ENCODE assay signal across 8 cellular contexts in the genomic region with DNA sequence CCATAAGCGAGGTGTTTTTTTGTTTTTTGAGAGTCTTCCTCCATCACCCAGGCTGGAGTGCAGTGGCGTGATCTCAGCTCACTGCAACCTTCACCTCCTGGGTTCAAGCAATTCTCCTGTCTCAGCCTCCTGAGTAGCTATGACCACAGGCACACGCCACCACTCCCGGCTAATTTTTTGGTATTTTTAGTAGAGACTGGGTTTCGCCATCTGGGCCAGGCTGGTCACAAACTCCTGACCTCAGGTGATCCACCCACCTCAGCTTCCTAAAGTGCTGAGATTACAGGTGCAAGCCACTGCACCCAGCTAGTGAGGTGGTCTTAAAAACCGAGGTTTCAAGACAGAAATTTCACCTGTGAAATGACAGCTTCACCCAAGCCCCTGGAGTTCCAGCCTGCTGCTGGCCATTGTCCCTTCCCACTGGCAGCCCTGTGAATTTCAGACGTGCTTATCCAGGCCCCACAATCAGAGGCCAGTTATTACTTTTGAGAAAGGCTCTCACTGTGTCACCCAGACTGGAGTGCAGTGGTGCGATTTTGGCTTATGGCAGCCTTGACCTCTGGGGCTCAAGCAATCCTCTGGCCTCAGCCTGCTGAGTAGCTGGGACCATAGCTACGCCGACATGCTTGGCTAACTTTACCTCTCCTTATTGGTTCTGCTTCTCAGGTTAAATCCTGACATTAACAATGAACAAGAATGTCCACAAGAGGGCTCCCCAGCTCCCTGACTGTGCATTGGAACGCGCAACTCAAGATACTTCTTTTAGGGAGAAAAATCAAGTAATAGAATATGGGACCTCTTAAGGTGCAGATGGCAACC. TPM values are rescaled to one million over a fixed set of nuclear protein-coding genes. Genes with fewer than 3 reads are reported as not detected.
DNase-seq lines count a peak whose midpoint lies in the region; ATAC-seq and TF ChIP-seq lines count a peak whose summit lies in the region.

No MANE protein-coding gene starts in this region.

- H3K9me3 ChIP-seq in AG04450 (ENCODE audit: control insufficient read depth, insufficient read depth, low read length) (no peaks in the 10 kb centered on the region), ovary (no peaks in the 10 kb centered on the region)

- peaks cover 73% of the 10 kb centered on the region for H3K36me3 Mint-ChIP-seq in activated CD8-positive, alpha-beta T cell treated with anti-CD3 and anti-CD28 coated beads, Interleukin-2, amount 10 ng/mL, durations not matched to agents 7 days and 5 days (ENCODE audit: low read depth)

- no peak for TF ChIP-seq EP300 in ovary (IDR thresholded peaks at IDR 0.05)

- ATAC-seq in activated CD8-positive, alpha-beta T cell treated with anti-CD3 and anti-CD28 coated beads, Interleukin-2, amount 10 ng/mL, durations not matched to agents 7 days and 5 days: peak; percentile 52
- ATAC-seq in GM18498 (IDR thresholded peaks at IDR 0.05; ENCODE audit: unreplicated experiment): no peak

- 58 to 67% (median 61%) methylated on average over 12 of the region's 12 CpGs for WGBS in ovary, 3 donors

- H3K27ac Mint-ChIP-seq in activated CD8-positive, alpha-beta T cell treated with anti-CD3 and anti-CD28 coated beads, Interleukin-2, amount 10 ng/mL, durations not matched to agents 7 days and 5 days: peak overlapping the region; percentile 77

- POLR2A ChIA-PET in AG04450 (lab: Yijun Ruan, JAX): interaction anchor here (1.1 to 2.8 kb wide), 8 partner anchors 7 to 146 kb away, joined by 3 to 13 read pairs (median 4); partner anchors contain the start of gene ENO1
- POLR2A ChIA-PET in activated CD8-positive, alpha-beta T cell treated with anti-CD3 and anti-CD28 coated beads, Interleukin-2, amount 10 ng/mL, durations not matched to agents 7 days and 5 days (lab: Charles Lee): interaction anchor here (0.7 to 3.1 kb wide), 10 partner anchors 8 to 158 kb away, joined by 3 to 16 read pairs (median 4); partner anchors contain the start of gene ENO1

- no peaks in the 10 kb centered on the region for H3K27me3 Mint-ChIP-seq in activated CD8-positive, alpha-beta T cell treated with anti-CD3 and anti-CD28 coated beads, Interleukin-2, amount 10 ng/mL, durations not matched to agents 7 days and 5 days (ENCODE audit: low read depth)

- peaks cover 64% of the 10 kb centered on the region for H3K4me1 Mint-ChIP-seq in activated CD8-positive, alpha-beta T cell treated with anti-CD3 and anti-CD28 coated beads, Interleukin-2, amount 10 ng/mL, durations not matched to agents 7 days and 5 days (ENCODE audit: low read depth)

- CTCF ChIA-PET in AG04450 (lab: Charles Lee): interaction anchor here (0.6 to 11.2 kb wide), 11 partner anchors 8 to 156 kb away, joined by 3 to 82 read pairs (median 5); no protein-coding TSS in a partner anchor
- CTCF ChIA-PET in activated CD8-positive, alpha-beta T cell treated with anti-CD3 and anti-CD28 coated beads, Interleukin-2, amount 10 ng/mL, durations not matched to agents 7 days and 5 days (lab: Charles Lee): interaction anchor here (0.6 to 12.1 kb wide), 26 partner anchors 8 to 297 kb away, joined by 3 to 155 read pairs (median 4); no protein-coding TSS in a partner anchor

- H3K4me3 Mint-ChIP-seq in activated CD8-positive, alpha-beta T cell treated with anti-CD3 and anti-CD28 coated beads, Interleukin-2, amount 10 ng/mL, durations not matched to agents 7 days and 5 days: peak overlapping the region; percentile 42

- H3K4me3 ChIP-seq in AG04450 (ENCODE audit: low read depth, low read length) (no peak overlapping the region), GM12865 (ENCODE audit: low read depth, low read length) (no peak overlapping the region), ovary (no peak overlapping the region)

- H3K9me3 Mint-ChIP-seq in activated CD8-positive, alpha-beta T cell treated with anti-CD3 and anti-CD28 coated beads, Interleukin-2, amount 10 ng/mL, durations not matched to agents 7 days and 5 days (ENCODE audit: insufficient read depth): no peaks in the 10 kb centered on the region

- DNase-seq in AG04450 (ENCODE audit: low read depth, low spot score): no peak
- peak; percentile 72 for DNase-seq in GM12865 (ENCODE audit: low read depth)
- DNase-seq in NCI-H446 treated with DMSO at 0.1 percent for 48 hours (lab: John Stamatoyannopoulos, UW): peak; percentile 48
- peak; percentile 74 for DNase-seq in activated CD8-positive, alpha-beta T cell treated with anti-CD3 and anti-CD28 coated beads, Interleukin-2, amount 10 ng/mL, durations not matched to agents 7 days and 5 days
- peak; percentile 77 for DNase-seq in fibroblast of peridontal ligament (ENCODE audit: extremely low read depth)
- DNase-seq in ovary: peak in 1 of 5 donors; percentile 64
- no peak for DNase-seq in globus pallidus (ENCODE audit: low spot score)

- H3K36me3 ChIP-seq in ovary: no peaks in the 10 kb centered on the region

- peak; percentile 71 for TF ChIP-seq CTCF in AG04450 (IDR thresholded peaks at IDR 0.05; ENCODE audit: low read depth, low read length)
- peak; percentile 60 for TF ChIP-seq CTCF in GM12865 (IDR thresholded peaks at IDR 0.05; ENCODE audit: insufficient read depth, low read depth, low read length, missing control alignments)
- peak; percentile 32 to 60 (median 48) for TF ChIP-seq CTCF in ovary (IDR thresholded peaks at IDR 0.05)

- no peak overlapping the region for H3K27ac ChIP-seq in AG04450 (ENCODE audit: low read depth, low read length)
- no peak overlapping the region for H3K27ac ChIP-seq in ovary

- H3K4me1 ChIP-seq in ovary (ENCODE audit: insufficient read depth): no peaks in the 10 kb centered on the region

- no peaks in the 10 kb centered on the region for H3K27me3 ChIP-seq in AG04450 (ENCODE audit: control insufficient read depth, insufficient read depth, low read length)
- no peaks in the 10 kb centered on the region for H3K27me3 ChIP-seq in ovary

- intact Hi-C loops in ovary (cut with DNase I): loop anchor here in 1 of 4 donors (2.0 kb wide), 1 partner anchor 130 kb away; no protein-coding TSS in a partner anchor

- no peak for TF ChIP-seq POLR2A in ovary (IDR thresholded peaks at IDR 0.05)

RNA-seq across cellular contexts. Expression of gene ENO1, which starts 19.4 kb away (rescaled TPM):
- polyA plus RNA-seq in AG04450 (2011; rRNA removed): 1,423 and 1,563 TPM in 2 replicates
- polyA minus RNA-seq in AG04450 (2011; rRNA and poly(A)+ RNA removed): 1,479 and 1,712 TPM in 2 replicates
- total RNA-seq in activated CD8-positive, alpha-beta T cell treated with anti-CD3 and anti-CD28 coated beads, Interleukin-2, amount 10 ng/mL, durations not matched to agents 7 days and 5 days: 1,000 to 10,000 TPM; 3,150 to 3,216 TPM
- total RNA-seq in ovary: 100 to 1,000 TPM; 158 to 569 (median 404) TPM
- 100 to 1,000 TPM; 215 to 481 TPM for polyA plus RNA-seq in ovary

RNA-seq across cellular contexts. Expression of gene RERE, which starts 41.7 kb away (rescaled TPM):
- polyA plus RNA-seq in AG04450 (2011; rRNA removed) (14.3 and 20.6 TPM in 2 replicates), ovary (10 to 100 TPM; 36.7 to 69.3 TPM)
- 92.5 and 93.5 TPM in 2 replicates for polyA minus RNA-seq in AG04450 (2011; rRNA and poly(A)+ RNA removed)
- 10 to 100 TPM; 37.4 to 44.7 TPM for total RNA-seq in activated CD8-positive, alpha-beta T cell treated with anti-CD3 and anti-CD28 coated beads, Interleukin-2, amount 10 ng/mL, durations not matched to agents 7 days and 5 days
- 100 to 1,000 TPM in 5 of 7 donors, 10 to 100 TPM in 2; 62.8 to 119 (median 115) TPM for total RNA-seq in ovary

Comparison
In these comparisons a context has a peak if more than half of its experiments do, and no peak if none do; other contexts are left out.
1. DNase-seq: peak in GM12865 (single experiment), NCI-H446 treated with DMSO at 0.1 percent for 48 hours (single experiment), activated CD8-positive, alpha-beta T cell treated with anti-CD3 and anti-CD28 coated beads, Interleukin-2, amount 10 ng/mL, durations not matched to agents 7 days and 5 days (single experiment) and fibroblast of peridontal ligament (single experiment); none in AG04450 (single experiment) and globus pallidus (single experiment).
2. RNA of gene ENO1, which starts 19.4 kb away (total RNA-seq): 3,150 to 3,216 TPM in activated CD8-positive, alpha-beta T cell treated with anti-CD3 and anti-CD28 coated beads, Interleukin-2, amount 10 ng/mL, durations not matched to agents 7 days and 5 days; 158 to 569 TPM in ovary; every median in the first group is over 4 times any median in the second.
3. Peak in every context shown above with its lines, with median percentiles within 50 percentile points of each other: CTCF ChIP-seq.